In genomic region chr6:17144016-17144415, GRCh38 we compare ENCODE assay signal across 3 cellular contexts.
TF ChIP-seq lines count a peak whose summit lies in the region.

No MANE protein-coding gene starts in this region.

TF ChIP-seq in HepG2, 621 proteins besides CTCF, POLR2A, EP300 and RAD21:
- peak; percentile 96 for TF ChIP-seq ZNF160 (CRISPR knock-in tag; IDR thresholded peaks at IDR 0.05)
- TF ChIP-seq CREM (IDR thresholded peaks at IDR 0.05), result no peak
- TF ChIP-seq CREM (CRISPR knock-in tag; IDR thresholded peaks at IDR 0.05), result no peak
- no peak for TF ChIP-seq SMAD1 (CRISPR knock-in tag; IDR thresholded peaks at IDR 0.05; ENCODE audit: borderline replicate concordance, low read depth)
TF ChIP-seq in HepG2: peak in this region for 1.

TF ChIP-seq in HCT116, 20 proteins besides CTCF, POLR2A, EP300 and RAD21:
- 0 out of 2 replicates have a peak, but pooled peaks have one; percentile 18 for TF ChIP-seq CBX3 (IDR thresholded peaks at IDR 0.05; ENCODE audit: low read depth)
- no peak for TF ChIP-seq EZH2 (IDR thresholded peaks at IDR 0.05)
- no peak for TF ChIP-seq YY1 (IDR thresholded peaks at IDR 0.05; ENCODE audit: extremely low read depth, insufficient replicate concordance, low read depth, low read length)
- no peak for TF ChIP-seq ATF3 (IDR thresholded peaks at IDR 0.05)

TF ChIP-seq in K562, 482 proteins besides CTCF, POLR2A, EP300 and RAD21:
- no peak for TF ChIP-seq RBM17 (IDR thresholded peaks at IDR 0.05; ENCODE audit: borderline replicate concordance, low read depth, low read length)
- TF ChIP-seq MEIS2 (IDR thresholded peaks at IDR 0.05; ENCODE audit: partially characterized antibody), result no peak
- TF ChIP-seq GMEB1 (CRISPR knock-in tag; IDR thresholded peaks at IDR 0.05), result no peak
- TF ChIP-seq ZNF280A (IDR thresholded peaks at IDR 0.05; ENCODE audit: low read depth, partially characterized antibody), result peak; percentile 40
- TF ChIP-seq SMAD2 (IDR thresholded peaks at IDR 0.05; ENCODE audit: low read depth, low read length), result no peak
- TF ChIP-seq CBX3 (IDR thresholded peaks at IDR 0.05; ENCODE audit: borderline replicate concordance in 1 of 2, low read length in 2 of 2), result 0 out of 3 replicates have a peak, but pooled peaks of 1 of the 2 experiments have one; percentile 19
- TF ChIP-seq TRIM28 (IDR thresholded peaks at IDR 0.05), result peak; percentile 67; the same call in 1 of the 2 replicates
TF ChIP-seq in K562: peak in this region for 3.
